Comparison of ENCODE assay signal across 1 cellular context in the genomic region with DNA sequence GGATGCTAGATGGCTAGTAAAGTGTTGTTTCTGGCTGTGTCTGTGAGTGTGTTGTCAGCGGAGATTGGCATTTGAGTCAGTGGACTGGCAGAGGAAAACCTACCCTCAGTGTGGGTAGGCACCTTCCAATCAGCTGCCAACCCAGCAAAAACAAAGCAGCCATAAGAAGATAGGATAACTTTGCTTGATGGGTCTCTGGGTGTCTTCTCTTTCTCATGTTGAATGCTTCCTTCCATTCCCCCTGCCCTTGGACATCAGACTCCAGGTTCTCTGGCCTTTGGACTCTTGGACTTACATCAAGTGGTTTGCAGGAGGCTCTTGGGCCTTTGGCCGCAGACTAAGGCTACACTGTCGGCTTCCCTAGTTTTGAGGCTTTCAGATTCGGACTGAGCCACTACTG.
TF ChIP-seq lines count a peak whose summit lies in the region.

No MANE protein-coding gene starts in this region.

TF ChIP-seq in GM23338, 12 proteins besides CTCF, POLR2A, EP300 and RAD21:
- TF ChIP-seq, protein P1, sequence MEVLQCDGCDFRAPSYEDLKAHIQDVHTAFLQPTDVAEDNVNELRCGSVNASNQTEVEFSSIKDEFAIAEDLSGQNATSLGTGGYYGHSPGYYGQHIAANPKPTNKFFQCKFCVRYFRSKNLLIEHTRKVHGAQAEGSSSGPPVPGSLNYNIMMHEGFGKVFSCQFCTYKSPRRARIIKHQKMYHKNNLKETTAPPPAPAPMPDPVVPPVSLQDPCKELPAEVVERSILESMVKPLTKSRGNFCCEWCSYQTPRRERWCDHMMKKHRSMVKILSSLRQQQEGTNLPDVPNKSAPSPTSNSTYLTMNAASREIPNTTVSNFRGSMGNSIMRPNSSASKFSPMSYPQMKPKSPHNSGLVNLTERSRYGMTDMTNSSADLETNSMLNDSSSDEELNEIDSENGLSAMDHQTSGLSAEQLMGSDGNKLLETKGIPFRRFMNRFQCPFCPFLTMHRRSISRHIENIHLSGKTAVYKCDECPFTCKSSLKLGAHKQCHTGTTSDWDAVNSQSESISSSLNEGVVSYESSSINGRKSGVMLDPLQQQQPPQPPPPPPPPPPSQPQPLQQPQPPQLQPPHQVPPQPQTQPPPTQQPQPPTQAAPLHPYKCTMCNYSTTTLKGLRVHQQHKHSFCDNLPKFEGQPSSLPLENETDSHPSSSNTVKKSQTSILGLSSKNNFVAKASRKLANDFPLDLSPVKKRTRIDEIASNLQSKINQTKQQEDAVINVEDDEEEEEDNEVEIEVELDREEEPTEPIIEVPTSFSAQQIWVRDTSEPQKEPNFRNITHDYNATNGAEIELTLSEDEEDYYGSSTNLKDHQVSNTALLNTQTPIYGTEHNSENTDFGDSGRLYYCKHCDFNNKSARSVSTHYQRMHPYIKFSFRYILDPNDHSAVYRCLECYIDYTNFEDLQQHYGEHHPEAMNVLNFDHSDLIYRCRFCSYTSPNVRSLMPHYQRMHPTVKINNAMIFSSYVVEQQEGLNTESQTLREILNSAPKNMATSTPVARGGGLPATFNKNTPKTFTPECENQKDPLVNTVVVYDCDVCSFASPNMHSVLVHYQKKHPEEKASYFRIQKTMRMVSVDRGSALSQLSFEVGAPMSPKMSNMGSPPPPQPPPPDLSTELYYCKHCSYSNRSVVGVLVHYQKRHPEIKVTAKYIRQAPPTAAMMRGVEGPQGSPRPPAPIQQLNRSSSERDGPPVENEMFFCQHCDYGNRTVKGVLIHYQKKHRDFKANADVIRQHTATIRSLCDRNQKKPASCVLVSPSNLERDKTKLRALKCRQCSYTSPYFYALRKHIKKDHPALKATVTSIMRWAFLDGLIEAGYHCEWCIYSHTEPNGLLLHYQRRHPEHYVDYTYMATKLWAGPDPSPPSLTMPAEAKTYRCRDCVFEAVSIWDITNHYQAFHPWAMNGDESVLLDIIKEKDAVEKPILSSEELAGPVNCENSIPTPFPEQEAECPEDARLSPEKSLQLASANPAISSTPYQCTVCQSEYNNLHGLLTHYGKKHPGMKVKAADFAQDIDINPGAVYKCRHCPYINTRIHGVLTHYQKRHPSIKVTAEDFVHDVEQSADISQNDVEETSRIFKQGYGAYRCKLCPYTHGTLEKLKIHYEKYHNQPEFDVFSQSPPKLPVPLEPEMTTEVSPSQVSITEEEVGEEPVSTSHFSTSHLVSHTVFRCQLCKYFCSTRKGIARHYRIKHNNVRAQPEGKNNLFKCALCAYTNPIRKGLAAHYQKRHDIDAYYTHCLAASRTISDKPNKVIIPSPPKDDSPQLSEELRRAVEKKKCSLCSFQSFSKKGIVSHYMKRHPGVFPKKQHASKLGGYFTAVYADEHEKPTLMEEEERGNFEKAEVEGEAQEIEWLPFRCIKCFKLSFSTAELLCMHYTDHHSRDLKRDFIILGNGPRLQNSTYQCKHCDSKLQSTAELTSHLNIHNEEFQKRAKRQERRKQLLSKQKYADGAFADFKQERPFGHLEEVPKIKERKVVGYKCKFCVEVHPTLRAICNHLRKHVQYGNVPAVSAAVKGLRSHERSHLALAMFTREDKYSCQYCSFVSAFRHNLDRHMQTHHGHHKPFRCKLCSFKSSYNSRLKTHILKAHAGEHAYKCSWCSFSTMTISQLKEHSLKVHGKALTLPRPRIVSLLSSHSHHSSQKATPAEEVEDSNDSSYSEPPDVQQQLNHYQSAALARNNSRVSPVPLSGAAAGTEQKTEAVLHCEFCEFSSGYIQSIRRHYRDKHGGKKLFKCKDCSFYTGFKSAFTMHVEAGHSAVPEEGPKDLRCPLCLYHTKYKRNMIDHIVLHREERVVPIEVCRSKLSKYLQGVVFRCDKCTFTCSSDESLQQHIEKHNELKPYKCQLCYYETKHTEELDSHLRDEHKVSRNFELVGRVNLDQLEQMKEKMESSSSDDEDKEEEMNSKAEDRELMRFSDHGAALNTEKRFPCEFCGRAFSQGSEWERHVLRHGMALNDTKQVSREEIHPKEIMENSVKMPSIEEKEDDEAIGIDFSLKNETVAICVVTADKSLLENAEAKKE (CRISPR knock-in tag; IDR thresholded peaks at IDR 0.05) = no peak
- TF ChIP-seq ZNF331 (CRISPR knock-in tag; IDR thresholded peaks at IDR 0.05; ENCODE audit: low read depth) (no peak), STAT1 (IDR thresholded peaks at IDR 0.05; ENCODE audit: unreplicated experiment) (no peak), POLR2AphosphoS5 (IDR thresholded peaks at IDR 0.05; ENCODE audit: low read depth) (no peak), ZNF114 (CRISPR knock-in tag; IDR thresholded peaks at IDR 0.05) (no peak), EZH2phosphoT487 (IDR thresholded peaks at IDR 0.05; ENCODE audit: unreplicated experiment) (no peak), EZH2 (IDR thresholded peaks at IDR 0.05; ENCODE audit: low read depth, unreplicated experiment) (no peak), CREB1 (CRISPR knock-in tag; IDR thresholded peaks at IDR 0.05; ENCODE audit: low read depth) (no peak), JUNB (IDR thresholded peaks at IDR 0.05; ENCODE audit: unreplicated experiment) (no peak), NANOG (IDR thresholded peaks at IDR 0.05; ENCODE audit: borderline replicate concordance) (no peak)
- TF ChIP-seq, protein P2, sequence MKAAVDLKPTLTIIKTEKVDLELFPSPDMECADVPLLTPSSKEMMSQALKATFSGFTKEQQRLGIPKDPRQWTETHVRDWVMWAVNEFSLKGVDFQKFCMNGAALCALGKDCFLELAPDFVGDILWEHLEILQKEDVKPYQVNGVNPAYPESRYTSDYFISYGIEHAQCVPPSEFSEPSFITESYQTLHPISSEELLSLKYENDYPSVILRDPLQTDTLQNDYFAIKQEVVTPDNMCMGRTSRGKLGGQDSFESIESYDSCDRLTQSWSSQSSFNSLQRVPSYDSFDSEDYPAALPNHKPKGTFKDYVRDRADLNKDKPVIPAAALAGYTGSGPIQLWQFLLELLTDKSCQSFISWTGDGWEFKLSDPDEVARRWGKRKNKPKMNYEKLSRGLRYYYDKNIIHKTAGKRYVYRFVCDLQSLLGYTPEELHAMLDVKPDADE (IDR thresholded peaks at IDR 0.05) = no peak
- TF ChIP-seq, protein P3, sequence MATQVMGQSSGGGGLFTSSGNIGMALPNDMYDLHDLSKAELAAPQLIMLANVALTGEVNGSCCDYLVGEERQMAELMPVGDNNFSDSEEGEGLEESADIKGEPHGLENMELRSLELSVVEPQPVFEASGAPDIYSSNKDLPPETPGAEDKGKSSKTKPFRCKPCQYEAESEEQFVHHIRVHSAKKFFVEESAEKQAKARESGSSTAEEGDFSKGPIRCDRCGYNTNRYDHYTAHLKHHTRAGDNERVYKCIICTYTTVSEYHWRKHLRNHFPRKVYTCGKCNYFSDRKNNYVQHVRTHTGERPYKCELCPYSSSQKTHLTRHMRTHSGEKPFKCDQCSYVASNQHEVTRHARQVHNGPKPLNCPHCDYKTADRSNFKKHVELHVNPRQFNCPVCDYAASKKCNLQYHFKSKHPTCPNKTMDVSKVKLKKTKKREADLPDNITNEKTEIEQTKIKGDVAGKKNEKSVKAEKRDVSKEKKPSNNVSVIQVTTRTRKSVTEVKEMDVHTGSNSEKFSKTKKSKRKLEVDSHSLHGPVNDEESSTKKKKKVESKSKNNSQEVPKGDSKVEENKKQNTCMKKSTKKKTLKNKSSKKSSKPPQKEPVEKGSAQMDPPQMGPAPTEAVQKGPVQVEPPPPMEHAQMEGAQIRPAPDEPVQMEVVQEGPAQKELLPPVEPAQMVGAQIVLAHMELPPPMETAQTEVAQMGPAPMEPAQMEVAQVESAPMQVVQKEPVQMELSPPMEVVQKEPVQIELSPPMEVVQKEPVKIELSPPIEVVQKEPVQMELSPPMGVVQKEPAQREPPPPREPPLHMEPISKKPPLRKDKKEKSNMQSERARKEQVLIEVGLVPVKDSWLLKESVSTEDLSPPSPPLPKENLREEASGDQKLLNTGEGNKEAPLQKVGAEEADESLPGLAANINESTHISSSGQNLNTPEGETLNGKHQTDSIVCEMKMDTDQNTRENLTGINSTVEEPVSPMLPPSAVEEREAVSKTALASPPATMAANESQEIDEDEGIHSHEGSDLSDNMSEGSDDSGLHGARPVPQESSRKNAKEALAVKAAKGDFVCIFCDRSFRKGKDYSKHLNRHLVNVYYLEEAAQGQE (IDR thresholded peaks at IDR 0.05; ENCODE audit: unreplicated experiment) = no peak
